ENCODE assay signal across 1 cellular context in genomic region chr12:81077686-81078441, GRCh38.
TF ChIP-seq lines count a peak whose summit lies in the region.

Gene ACSS3 (plus strand): TSS chr12:81078079. CDS start chr12:81078121, 42 bp downstream.

TF ChIP-seq in HepG2, 621 proteins besides CTCF, POLR2A, EP300 and RAD21 (continued from another document and continues in another):
- no peak for TF ChIP-seq SOX13 (IDR thresholded peaks at IDR 0.05)
- 0 out of 4 replicates have a peak, but pooled peaks of 1 of the 2 experiments have one; percentile 1 for TF ChIP-seq SOX13 (CRISPR knock-in tag; conservative IDR thresholded peaks at IDR 0.05 in 1 of 2, IDR thresholded peaks at IDR 0.05 in 1 of 2)
- TF ChIP-seq BRD4 (CRISPR knock-in tag; IDR thresholded peaks at IDR 0.05), result 0 out of 2 replicates have a peak, but pooled peaks have one; percentile 5
- TF ChIP-seq HDAC1 (CRISPR knock-in tag; IDR thresholded peaks at IDR 0.05), result peak; percentile 46
- 0 out of 2 replicates have a peak, but pooled peaks have one; percentile 9 for TF ChIP-seq ZNF264 (CRISPR knock-in tag; IDR thresholded peaks at IDR 0.05)
- TF ChIP-seq, protein P1, sequence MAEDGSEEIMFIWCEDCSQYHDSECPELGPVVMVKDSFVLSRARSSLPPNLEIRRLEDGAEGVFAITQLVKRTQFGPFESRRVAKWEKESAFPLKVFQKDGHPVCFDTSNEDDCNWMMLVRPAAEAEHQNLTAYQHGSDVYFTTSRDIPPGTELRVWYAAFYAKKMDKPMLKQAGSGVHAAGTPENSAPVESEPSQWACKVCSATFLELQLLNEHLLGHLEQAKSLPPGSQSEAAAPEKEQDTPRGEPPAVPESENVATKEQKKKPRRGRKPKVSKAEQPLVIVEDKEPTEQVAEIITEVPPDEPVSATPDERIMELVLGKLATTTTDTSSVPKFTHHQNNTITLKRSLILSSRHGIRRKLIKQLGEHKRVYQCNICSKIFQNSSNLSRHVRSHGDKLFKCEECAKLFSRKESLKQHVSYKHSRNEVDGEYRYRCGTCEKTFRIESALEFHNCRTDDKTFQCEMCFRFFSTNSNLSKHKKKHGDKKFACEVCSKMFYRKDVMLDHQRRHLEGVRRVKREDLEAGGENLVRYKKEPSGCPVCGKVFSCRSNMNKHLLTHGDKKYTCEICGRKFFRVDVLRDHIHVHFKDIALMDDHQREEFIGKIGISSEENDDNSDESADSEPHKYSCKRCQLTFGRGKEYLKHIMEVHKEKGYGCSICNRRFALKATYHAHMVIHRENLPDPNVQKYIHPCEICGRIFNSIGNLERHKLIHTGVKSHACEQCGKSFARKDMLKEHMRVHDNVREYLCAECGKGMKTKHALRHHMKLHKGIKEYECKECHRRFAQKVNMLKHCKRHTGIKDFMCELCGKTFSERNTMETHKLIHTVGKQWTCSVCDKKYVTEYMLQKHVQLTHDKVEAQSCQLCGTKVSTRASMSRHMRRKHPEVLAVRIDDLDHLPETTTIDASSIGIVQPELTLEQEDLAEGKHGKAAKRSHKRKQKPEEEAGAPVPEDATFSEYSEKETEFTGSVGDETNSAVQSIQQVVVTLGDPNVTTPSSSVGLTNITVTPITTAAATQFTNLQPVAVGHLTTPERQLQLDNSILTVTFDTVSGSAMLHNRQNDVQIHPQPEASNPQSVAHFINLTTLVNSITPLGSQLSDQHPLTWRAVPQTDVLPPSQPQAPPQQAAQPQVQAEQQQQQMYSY (CRISPR knock-in tag; IDR thresholded peaks at IDR 0.05), result peak; percentile 97
- TF ChIP-seq SRF (IDR thresholded peaks at IDR 0.05; ENCODE audit: low read depth, low read length), result peak; percentile 26; the same call in 1 of the 2 replicates
- TF ChIP-seq ZNF761 (CRISPR knock-in tag; conservative IDR thresholded peaks at IDR 0.05), result 0 out of 2 replicates have a peak, but pooled peaks have one; percentile 21
- TF ChIP-seq HOXA9 (CRISPR knock-in tag; IDR thresholded peaks at IDR 0.05; ENCODE audit: borderline replicate concordance), result 0 out of 2 replicates have a peak, but pooled peaks have one; percentile 22
- TF ChIP-seq, protein P2, sequence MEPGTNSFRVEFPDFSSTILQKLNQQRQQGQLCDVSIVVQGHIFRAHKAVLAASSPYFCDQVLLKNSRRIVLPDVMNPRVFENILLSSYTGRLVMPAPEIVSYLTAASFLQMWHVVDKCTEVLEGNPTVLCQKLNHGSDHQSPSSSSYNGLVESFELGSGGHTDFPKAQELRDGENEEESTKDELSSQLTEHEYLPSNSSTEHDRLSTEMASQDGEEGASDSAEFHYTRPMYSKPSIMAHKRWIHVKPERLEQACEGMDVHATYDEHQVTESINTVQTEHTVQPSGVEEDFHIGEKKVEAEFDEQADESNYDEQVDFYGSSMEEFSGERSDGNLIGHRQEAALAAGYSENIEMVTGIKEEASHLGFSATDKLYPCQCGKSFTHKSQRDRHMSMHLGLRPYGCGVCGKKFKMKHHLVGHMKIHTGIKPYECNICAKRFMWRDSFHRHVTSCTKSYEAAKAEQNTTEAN (CRISPR knock-in tag; conservative IDR thresholded peaks at IDR 0.05), result 0 out of 2 replicates have a peak, but pooled peaks have one; percentile 21
- TF ChIP-seq ZNF136 (CRISPR knock-in tag; IDR thresholded peaks at IDR 0.05; ENCODE audit: low read depth), result 0 out of 2 replicates have a peak, but pooled peaks have one; percentile 36
- peak; percentile 54 for TF ChIP-seq KDM5A (IDR thresholded peaks at IDR 0.05; ENCODE audit: borderline replicate concordance, low read length)
- no peak for TF ChIP-seq ZNF597 (CRISPR knock-in tag; IDR thresholded peaks at IDR 0.05)
- peak in 1 of 2 experiments; percentile 50; a peak in 2 of 4 replicates for TF ChIP-seq ATF4 (CRISPR knock-in tag; IDR thresholded peaks at IDR 0.05)
- TF ChIP-seq ZNF577 (CRISPR knock-in tag; IDR thresholded peaks at IDR 0.05; ENCODE audit: borderline replicate concordance, low read depth), result 0 out of 2 replicates have a peak, but pooled peaks have one; percentile 32
- peak; percentile 13; the same call in 1 of the 2 replicates for TF ChIP-seq BORCS8-MEF2B (CRISPR knock-in tag; IDR thresholded peaks at IDR 0.05)
- TF ChIP-seq, protein P3, sequence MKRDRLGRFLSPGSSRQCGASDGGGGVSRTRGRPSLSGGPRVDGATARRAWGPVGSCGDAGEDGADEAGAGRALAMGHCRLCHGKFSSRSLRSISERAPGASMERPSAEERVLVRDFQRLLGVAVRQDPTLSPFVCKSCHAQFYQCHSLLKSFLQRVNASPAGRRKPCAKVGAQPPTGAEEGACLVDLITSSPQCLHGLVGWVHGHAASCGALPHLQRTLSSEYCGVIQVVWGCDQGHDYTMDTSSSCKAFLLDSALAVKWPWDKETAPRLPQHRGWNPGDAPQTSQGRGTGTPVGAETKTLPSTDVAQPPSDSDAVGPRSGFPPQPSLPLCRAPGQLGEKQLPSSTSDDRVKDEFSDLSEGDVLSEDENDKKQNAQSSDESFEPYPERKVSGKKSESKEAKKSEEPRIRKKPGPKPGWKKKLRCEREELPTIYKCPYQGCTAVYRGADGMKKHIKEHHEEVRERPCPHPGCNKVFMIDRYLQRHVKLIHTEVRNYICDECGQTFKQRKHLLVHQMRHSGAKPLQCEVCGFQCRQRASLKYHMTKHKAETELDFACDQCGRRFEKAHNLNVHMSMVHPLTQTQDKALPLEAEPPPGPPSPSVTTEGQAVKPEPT (CRISPR knock-in tag; IDR thresholded peaks at IDR 0.05; ENCODE audit: low read depth), result peak; percentile 60; the same call in 1 of the 2 replicates
- TF ChIP-seq POLR2AphosphoS5 (IDR thresholded peaks at IDR 0.05; ENCODE audit: low read depth, low read length), result peak; percentile 76
- TF ChIP-seq, protein P4, sequence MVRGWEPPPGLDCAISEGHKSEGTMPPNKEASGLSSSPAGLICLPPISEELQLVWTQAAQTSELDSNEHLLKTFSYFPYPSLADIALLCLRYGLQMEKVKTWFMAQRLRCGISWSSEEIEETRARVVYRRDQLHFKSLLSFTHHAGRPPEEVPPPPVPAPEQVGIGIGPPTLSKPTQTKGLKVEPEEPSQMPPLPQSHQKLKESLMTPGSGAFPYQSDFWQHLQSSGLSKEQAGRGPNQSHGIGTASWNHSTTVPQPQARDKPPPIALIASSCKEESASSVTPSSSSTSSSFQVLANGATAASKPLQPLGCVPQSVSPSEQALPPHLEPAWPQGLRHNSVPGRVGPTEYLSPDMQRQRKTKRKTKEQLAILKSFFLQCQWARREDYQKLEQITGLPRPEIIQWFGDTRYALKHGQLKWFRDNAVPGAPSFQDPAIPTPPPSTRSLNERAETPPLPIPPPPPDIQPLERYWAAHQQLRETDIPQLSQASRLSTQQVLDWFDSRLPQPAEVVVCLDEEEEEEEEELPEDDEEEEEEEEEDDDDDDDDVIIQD (CRISPR knock-in tag; IDR thresholded peaks at IDR 0.05; ENCODE audit: low read depth), result peak; percentile 5; the same call in 1 of the 2 replicates
- 0 out of 2 replicates have a peak, but pooled peaks have one; percentile 7 for TF ChIP-seq ZMAT3 (CRISPR knock-in tag; conservative IDR thresholded peaks at IDR 0.05)
- no peak for TF ChIP-seq NFYC (CRISPR knock-in tag; IDR thresholded peaks at IDR 0.05)
- peak; percentile 66; the same call in 1 of the 2 replicates for TF ChIP-seq ZNF547 (CRISPR knock-in tag; IDR thresholded peaks at IDR 0.05)
- TF ChIP-seq, protein P5, sequence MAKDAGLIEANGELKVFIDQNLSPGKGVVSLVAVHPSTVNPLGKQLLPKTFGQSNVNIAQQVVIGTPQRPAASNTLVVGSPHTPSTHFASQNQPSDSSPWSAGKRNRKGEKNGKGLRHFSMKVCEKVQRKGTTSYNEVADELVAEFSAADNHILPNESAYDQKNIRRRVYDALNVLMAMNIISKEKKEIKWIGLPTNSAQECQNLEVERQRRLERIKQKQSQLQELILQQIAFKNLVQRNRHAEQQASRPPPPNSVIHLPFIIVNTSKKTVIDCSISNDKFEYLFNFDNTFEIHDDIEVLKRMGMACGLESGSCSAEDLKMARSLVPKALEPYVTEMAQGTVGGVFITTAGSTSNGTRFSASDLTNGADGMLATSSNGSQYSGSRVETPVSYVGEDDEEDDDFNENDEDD (CRISPR knock-in tag; IDR thresholded peaks at IDR 0.05; ENCODE audit: borderline replicate concordance), result no peak
- TF ChIP-seq ZEB1 (IDR thresholded peaks at IDR 0.05; ENCODE audit: insufficient replicate concordance, low read depth), result peak; percentile 31
- 0 out of 2 replicates have a peak, but pooled peaks have one; percentile 53 for TF ChIP-seq WIZ (CRISPR knock-in tag; IDR thresholded peaks at IDR 0.05)
- peak; percentile 28; the same call in 1 of the 2 replicates for TF ChIP-seq FOSL2 (CRISPR knock-in tag; IDR thresholded peaks at IDR 0.05)
- TF ChIP-seq, protein P6, sequence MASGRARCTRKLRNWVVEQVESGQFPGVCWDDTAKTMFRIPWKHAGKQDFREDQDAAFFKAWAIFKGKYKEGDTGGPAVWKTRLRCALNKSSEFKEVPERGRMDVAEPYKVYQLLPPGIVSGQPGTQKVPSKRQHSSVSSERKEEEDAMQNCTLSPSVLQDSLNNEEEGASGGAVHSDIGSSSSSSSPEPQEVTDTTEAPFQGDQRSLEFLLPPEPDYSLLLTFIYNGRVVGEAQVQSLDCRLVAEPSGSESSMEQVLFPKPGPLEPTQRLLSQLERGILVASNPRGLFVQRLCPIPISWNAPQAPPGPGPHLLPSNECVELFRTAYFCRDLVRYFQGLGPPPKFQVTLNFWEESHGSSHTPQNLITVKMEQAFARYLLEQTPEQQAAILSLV (CRISPR knock-in tag; IDR thresholded peaks at IDR 0.05; ENCODE audit: borderline replicate concordance), result no peak
- TF ChIP-seq NFIC (IDR thresholded peaks at IDR 0.05; ENCODE audit: low read length), result no peak
- peak; percentile 29; the same call in 1 of the 2 replicates for TF ChIP-seq MED13 (CRISPR knock-in tag; IDR thresholded peaks at IDR 0.05)
- TF ChIP-seq, protein P7, sequence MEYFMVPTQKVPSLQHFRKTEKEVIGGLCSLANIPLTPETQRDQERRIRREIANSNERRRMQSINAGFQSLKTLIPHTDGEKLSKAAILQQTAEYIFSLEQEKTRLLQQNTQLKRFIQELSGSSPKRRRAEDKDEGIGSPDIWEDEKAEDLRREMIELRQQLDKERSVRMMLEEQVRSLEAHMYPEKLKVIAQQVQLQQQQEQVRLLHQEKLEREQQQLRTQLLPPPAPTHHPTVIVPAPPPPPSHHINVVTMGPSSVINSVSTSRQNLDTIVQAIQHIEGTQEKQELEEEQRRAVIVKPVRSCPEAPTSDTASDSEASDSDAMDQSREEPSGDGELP (IDR thresholded peaks at IDR 0.05; ENCODE audit: borderline replicate concordance, low read depth), result peak; percentile 28; the same call in 1 of the 2 replicates
- peak; percentile 39 for TF ChIP-seq ZMYM4 (CRISPR knock-in tag; IDR thresholded peaks at IDR 0.05)
- TF ChIP-seq ZBTB42 (CRISPR knock-in tag; IDR thresholded peaks at IDR 0.05), result 0 out of 2 replicates have a peak, but pooled peaks have one; percentile 7
- peak; percentile 50; the same call in 1 of the 2 replicates for TF ChIP-seq TARDBP (CRISPR knock-in tag; IDR thresholded peaks at IDR 0.05)
- TF ChIP-seq, protein P8, sequence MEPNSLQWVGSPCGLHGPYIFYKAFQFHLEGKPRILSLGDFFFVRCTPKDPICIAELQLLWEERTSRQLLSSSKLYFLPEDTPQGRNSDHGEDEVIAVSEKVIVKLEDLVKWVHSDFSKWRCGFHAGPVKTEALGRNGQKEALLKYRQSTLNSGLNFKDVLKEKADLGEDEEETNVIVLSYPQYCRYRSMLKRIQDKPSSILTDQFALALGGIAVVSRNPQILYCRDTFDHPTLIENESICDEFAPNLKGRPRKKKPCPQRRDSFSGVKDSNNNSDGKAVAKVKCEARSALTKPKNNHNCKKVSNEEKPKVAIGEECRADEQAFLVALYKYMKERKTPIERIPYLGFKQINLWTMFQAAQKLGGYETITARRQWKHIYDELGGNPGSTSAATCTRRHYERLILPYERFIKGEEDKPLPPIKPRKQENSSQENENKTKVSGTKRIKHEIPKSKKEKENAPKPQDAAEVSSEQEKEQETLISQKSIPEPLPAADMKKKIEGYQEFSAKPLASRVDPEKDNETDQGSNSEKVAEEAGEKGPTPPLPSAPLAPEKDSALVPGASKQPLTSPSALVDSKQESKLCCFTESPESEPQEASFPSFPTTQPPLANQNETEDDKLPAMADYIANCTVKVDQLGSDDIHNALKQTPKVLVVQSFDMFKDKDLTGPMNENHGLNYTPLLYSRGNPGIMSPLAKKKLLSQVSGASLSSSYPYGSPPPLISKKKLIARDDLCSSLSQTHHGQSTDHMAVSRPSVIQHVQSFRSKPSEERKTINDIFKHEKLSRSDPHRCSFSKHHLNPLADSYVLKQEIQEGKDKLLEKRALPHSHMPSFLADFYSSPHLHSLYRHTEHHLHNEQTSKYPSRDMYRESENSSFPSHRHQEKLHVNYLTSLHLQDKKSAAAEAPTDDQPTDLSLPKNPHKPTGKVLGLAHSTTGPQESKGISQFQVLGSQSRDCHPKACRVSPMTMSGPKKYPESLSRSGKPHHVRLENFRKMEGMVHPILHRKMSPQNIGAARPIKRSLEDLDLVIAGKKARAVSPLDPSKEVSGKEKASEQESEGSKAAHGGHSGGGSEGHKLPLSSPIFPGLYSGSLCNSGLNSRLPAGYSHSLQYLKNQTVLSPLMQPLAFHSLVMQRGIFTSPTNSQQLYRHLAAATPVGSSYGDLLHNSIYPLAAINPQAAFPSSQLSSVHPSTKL (CRISPR knock-in tag; IDR thresholded peaks at IDR 0.05), result peak; percentile 19; the same call in 1 of the 2 replicates
- peak; percentile 42; the same call in 1 of the 2 replicates for TF ChIP-seq ZNF451 (CRISPR knock-in tag; IDR thresholded peaks at IDR 0.05)
- TF ChIP-seq BRCA1 (CRISPR knock-in tag; IDR thresholded peaks at IDR 0.05), result no peak
- no peak for TF ChIP-seq BHLHE40 (IDR thresholded peaks at IDR 0.05; ENCODE audit: low read length)
- peak; percentile 46; the same call in 1 of the 2 replicates for TF ChIP-seq GATA4 (IDR thresholded peaks at IDR 0.05; ENCODE audit: borderline replicate concordance, low read depth)
- TF ChIP-seq AKAP8 (CRISPR knock-in tag; IDR thresholded peaks at IDR 0.05), result peak; percentile 58; the same call in 1 of the 2 replicates
- TF ChIP-seq RARA (CRISPR knock-in tag; IDR thresholded peaks at IDR 0.05), result peak; percentile 10; the same call in 1 of the 2 replicates
- TF ChIP-seq NKX3-1 (CRISPR knock-in tag; IDR thresholded peaks at IDR 0.05), result 0 out of 2 replicates have a peak, but pooled peaks have one; percentile 63
- 0 out of 2 replicates have a peak, but pooled peaks have one; percentile 22 for TF ChIP-seq SP5 (CRISPR knock-in tag; IDR thresholded peaks at IDR 0.05; ENCODE audit: borderline replicate concordance, low read depth)
- TF ChIP-seq ZSCAN25 (CRISPR knock-in tag; IDR thresholded peaks at IDR 0.05), result no peak
- TF ChIP-seq ZSCAN31 (CRISPR knock-in tag; IDR thresholded peaks at IDR 0.05; ENCODE audit: low read depth), result peak; percentile 58; the same call in 1 of the 2 replicates
- peak; percentile 54; the same call in 1 of the 2 replicates for TF ChIP-seq ZNF768 (CRISPR knock-in tag; IDR thresholded peaks at IDR 0.05)
